1 cellular context compared by ENCODE assay signal in genomic region chr1:161298116-161298515, GRCh38.
A peak's percentile ranks its signal among the peaks of the same experiment; 100 is the strongest.
TF ChIP-seq lines count a peak whose summit lies in the region.

No MANE protein-coding gene starts in this region.

TF ChIP-seq in GM12878, 131 proteins besides CTCF, POLR2A, EP300 and RAD21 (continued from another document):
- peak; percentile 70; the same call in 1 of the 2 replicates for TF ChIP-seq PKNOX1 (IDR thresholded peaks at IDR 0.05)
- TF ChIP-seq SPI1 (IDR thresholded peaks at IDR 0.05; ENCODE audit: borderline replicate concordance, insufficient read depth, low read depth, low read length) = peak; percentile 91
- TF ChIP-seq BCL11A (IDR thresholded peaks at IDR 0.05; ENCODE audit: low read depth, low read length) = 0 out of 2 replicates have a peak, but pooled peaks have one; percentile 9
- TF ChIP-seq ZNF384 (IDR thresholded peaks at IDR 0.05; ENCODE audit: borderline replicate concordance, low read depth, low read length) = peak; percentile 74; the same call in 1 of the 2 replicates
- TF ChIP-seq RFX5 (IDR thresholded peaks at IDR 0.05; ENCODE audit: low read depth, low read length) = no peak
- TF ChIP-seq POU2F2 (IDR thresholded peaks at IDR 0.05; ENCODE audit: borderline replicate concordance, low read depth, low read length) = no peak
- 0 out of 2 replicates have a peak, but pooled peaks have one; percentile 36 for TF ChIP-seq MLLT1 (IDR thresholded peaks at IDR 0.05)
- TF ChIP-seq ZNF24 (IDR thresholded peaks at IDR 0.05) = peak; percentile 96
- peak; percentile 69 for TF ChIP-seq ATF7 (IDR thresholded peaks at IDR 0.05; ENCODE audit: low read depth)
- TF ChIP-seq RELB (IDR thresholded peaks at IDR 0.05; ENCODE audit: low read depth) = peak; percentile 35; the same call in 1 of the 2 replicates
- peak; percentile 51; the same call in 1 of the 2 replicates for TF ChIP-seq RUNX3 (IDR thresholded peaks at IDR 0.05; ENCODE audit: low read length)
- peak; percentile 91 for TF ChIP-seq NBN (IDR thresholded peaks at IDR 0.05)
